In the genomic region with DNA sequence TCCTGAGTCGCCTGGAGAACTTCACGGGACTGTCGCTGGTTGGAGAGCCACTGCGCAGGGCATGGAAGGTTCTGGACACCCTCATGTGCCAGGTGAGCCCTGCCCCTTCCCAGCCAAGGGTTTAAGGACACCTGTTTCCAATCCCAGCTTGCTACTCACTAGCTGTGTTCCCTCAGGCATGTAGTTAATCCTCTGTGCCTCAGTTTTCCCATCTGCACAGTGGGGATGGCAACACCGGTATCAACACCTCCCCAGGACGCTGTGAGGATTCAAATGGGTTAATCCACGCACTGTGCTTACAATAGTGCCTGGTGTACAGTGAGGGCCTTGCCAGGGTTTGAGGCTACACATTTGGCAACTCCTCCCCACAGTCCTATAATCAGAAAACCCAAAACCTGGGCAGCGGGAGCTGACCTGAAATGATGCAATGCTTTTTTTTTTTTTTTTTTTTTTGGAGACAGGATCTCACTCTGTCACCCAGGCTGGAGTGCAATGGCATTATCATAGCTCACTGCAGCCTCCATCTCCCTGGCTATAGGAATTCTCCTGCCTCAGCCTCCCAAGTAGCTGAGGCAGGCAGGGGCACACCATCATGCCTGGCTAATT, we compare ENCODE assay signal across 20 cellular contexts. TPM values are rescaled to one million over a fixed set of nuclear protein-coding genes. Genes with fewer than 3 reads are reported as not detected.
DNase-seq lines count a peak whose midpoint lies in the region; ATAC-seq, FAIRE-seq and TF ChIP-seq lines count a peak whose summit lies in the region.
"Had no signal": no experiment of that assay in that cellular context is flagged by ENCODE, and none has a peak within 500 bp of the region (broad histone marks: within the 10 kb centered on the region; RNA-seq: fewer than 3 reads in every experiment).

No MANE protein-coding gene starts in this region.

- TF ChIP-seq RAD21 in H1 (IDR thresholded peaks at IDR 0.05 in 1 of 2, conservative IDR thresholded peaks at IDR 0.05 in 1 of 2; ENCODE audit: low read depth in 2 of 2, low read length in 2 of 2) = no peak

- H3K36me3 Mint-ChIP-seq in activated naive CD4-positive, alpha-beta T cell treated with anti-CD3 and anti-CD28 coated beads, Interleukin-2, amount 10 ng/mL, durations not matched to agents 7 days and 5 days = peaks cover 3% of the 10 kb centered on the region

- H3K56ac ChIP-seq in H1 (replicated peaks; ENCODE audit: insufficient read length, low read depth, low read length) = no peak overlapping the region

- H3K23ac ChIP-seq in H1 (ENCODE audit: insufficient read length) = no peak overlapping the region

- H3K79me1 ChIP-seq in H1 (ENCODE audit: low read depth, low read length) = no peaks in the 10 kb centered on the region

- no peak; a peak in 1 of 3 replicates for TF ChIP-seq POLR2A in H1 (IDR thresholded peaks at IDR 0.05; ENCODE audit: control extremely low read depth in 1 of 2, low read depth in 2 of 2, low read length in 2 of 2)

- FAIRE-seq in H1 (lab: Jason Lieb, UNC) = no peak

- DNase-seq in DMS 273 (lab: John Stamatoyannopoulos, UW; ENCODE audit: unreplicated experiment) (peak; percentile 52), DMS 273 treated with DMSO at 0.1 percent for 48 hours (lab: John Stamatoyannopoulos, UW) (no peak), HEK293T (ENCODE audit: extremely low spot score) (no peak), H1 (ENCODE audit: low read depth in 1 of 2, low spot score in 2 of 2) (no peak), left cardiac atrium (no peak)
- DNase-seq in activated naive CD4-positive, alpha-beta T cell treated with anti-CD3 and anti-CD28 coated beads, Interleukin-2, amount 10 ng/mL, durations not matched to agents 7 days and 5 days = no peak
- DNase-seq: 8988T; CD4-positive, alpha-beta memory T cell; DMS79; H9; NCI-H1105 treated with DMSO at 0.1 percent for 48 hours; NCI-H1694; NCI-H226; NCI-H524; Peyer's patch had no signal

- H2BK5ac ChIP-seq in H1 (ENCODE audit: low read depth, low read length) = no peak overlapping the region

- H3K23me2 ChIP-seq in H1 (ENCODE audit: low read depth, low read length) = no peaks in the 10 kb centered on the region; the same call in 1 of the 2 replicates

- no peaks in the 10 kb centered on the region for H3K27me3 Mint-ChIP-seq in activated naive CD4-positive, alpha-beta T cell treated with anti-CD3 and anti-CD28 coated beads, Interleukin-2, amount 10 ng/mL, durations not matched to agents 7 days and 5 days

- POLR2A ChIA-PET in HEK293T (lab: Yijun Ruan, JAX) = interaction anchor here (4.8 kb wide), 1 partner anchor 12 kb away, joined by 46 read pairs; no protein-coding TSS in a partner anchor
- POLR2A ChIA-PET in H1 (lab: Charles Lee; ENCODE audit: partially characterized antibody) = interaction anchor here (0.6 to 15.0 kb wide), 15 partner anchors 10 to 304 kb away, joined by 3 to 275 read pairs (median 5); a partner anchor contains a TSS

- H4K91ac ChIP-seq in H1 (replicated peaks; ENCODE audit: insufficient read length, low read length) = no peak overlapping the region

- no peak overlapping the region for H2BK20ac ChIP-seq in H1 (ENCODE audit: low read length)

- TF ChIP-seq EP300 in H1 (IDR thresholded peaks at IDR 0.05; ENCODE audit: borderline replicate concordance in 1 of 2, low read depth in 2 of 2, low read length in 2 of 2) = no peak

- CTCF ChIA-PET in HEK293T (lab: Yijun Ruan, JAX) (interaction anchor here (0.7 kb wide), 2 partner anchors 84 to 89 kb away, joined by 3 read pairs; no protein-coding TSS in a partner anchor), H1 (lab: Charles Lee; ENCODE audit: partially characterized antibody) (interaction anchor here (0.8 to 3.2 kb wide), 5 partner anchors 9 to 130 kb away, joined by 3 to 12 read pairs (median 3); no protein-coding TSS in a partner anchor)
- CTCF ChIA-PET in activated naive CD4-positive, alpha-beta T cell treated with anti-CD3 and anti-CD28 coated beads, Interleukin-2, amount 10 ng/mL, durations not matched to agents 7 days and 5 days (lab: Charles Lee) = interaction anchor here (0.7 to 1.2 kb wide), 2 partner anchors 9 to 130 kb away, joined by 3 to 4 read pairs; no protein-coding TSS in a partner anchor

- no peak overlapping the region for H4K5ac ChIP-seq in H1 (ENCODE audit: insufficient read length, low read depth, low read length)

- H3K4me3 ChIP-seq in H1 (ENCODE audit: extremely low read depth in 1 of 4, insufficient read depth in 2 of 4, low read depth in 3 of 4, low read length in 4 of 4) = no peak overlapping the region
- H3K4me3 ChIP-seq: Peyer's patch, SJSA1 had no signal

- no peak overlapping the region for H3K4ac ChIP-seq in H1 (replicated peaks; ENCODE audit: insufficient read length, low read depth, low read length)

- no peaks in the 10 kb centered on the region; a peak in 1 of 7 replicates for H3K27me3 ChIP-seq in H1 (replicated peaks in 1 of 4; ENCODE audit: control insufficient read depth in 3 of 4, extremely low read depth in 1 of 4, insufficient read depth in 3 of 4, low read length in 3 of 4)
- H3K27me3 ChIP-seq: Peyer's patch, SJSA1 had no signal

- no peaks in the 10 kb centered on the region for H3K9me3 Mint-ChIP-seq in activated naive CD4-positive, alpha-beta T cell treated with anti-CD3 and anti-CD28 coated beads, Interleukin-2, amount 10 ng/mL, durations not matched to agents 7 days and 5 days
- H3K9me3 Mint-ChIP-seq: CD4-positive, alpha-beta memory T cell; H9; T-helper 1 cell treated with Interleukin-12 subunit alpha and Interleukin-12 subunit beta and Interleukin-4 antibody, amounts not matched to agents 30 μg/mL and 1 μg/mL, for 36 hours had no signal

- no peak overlapping the region for H2BK120ac ChIP-seq in H1 (replicated peaks; ENCODE audit: low read depth, low read length)

- H2BK15ac ChIP-seq in H1 (ENCODE audit: low read length) = no peak overlapping the region

- no peak overlapping the region for H3K4me3 Mint-ChIP-seq in activated naive CD4-positive, alpha-beta T cell treated with anti-CD3 and anti-CD28 coated beads, Interleukin-2, amount 10 ng/mL, durations not matched to agents 7 days and 5 days
- H3K4me3 Mint-ChIP-seq: CD4-positive, alpha-beta memory T cell; H9; T-helper 1 cell treated with Interleukin-12 subunit alpha and Interleukin-12 subunit beta and Interleukin-4 antibody, amounts not matched to agents 30 μg/mL and 1 μg/mL, for 36 hours had no signal

- 97% methylated on average over 8 of the region's 8 CpGs; no CpG with 5 or more reads in 1 of the 2 experiments for WGBS in H1 (ENCODE audit: extremely low coverage in 1 of 2, insufficient coverage in 1 of 2, insufficient read length in 1 of 2, insufficient replicate concordance in 2 of 2, low coverage in 1 of 2, low lambda C conversion rate in 2 of 2, missing lambda C conversion rate in 1 of 2), 2 experiments

- no peak overlapping the region for H3K27ac Mint-ChIP-seq in activated naive CD4-positive, alpha-beta T cell treated with anti-CD3 and anti-CD28 coated beads, Interleukin-2, amount 10 ng/mL, durations not matched to agents 7 days and 5 days
- H3K27ac Mint-ChIP-seq: CD4-positive, alpha-beta memory T cell; H9; T-helper 1 cell treated with Interleukin-12 subunit alpha and Interleukin-12 subunit beta and Interleukin-4 antibody, amounts not matched to agents 30 μg/mL and 1 μg/mL, for 36 hours had no signal

- no peak overlapping the region for H3K9ac ChIP-seq in H1 (replicated peaks in 1 of 4; ENCODE audit: extremely low read depth in 1 of 4, low read depth in 3 of 4, low read length in 3 of 4)

- peaks cover 7% of the 10 kb centered on the region for H3K4me1 Mint-ChIP-seq in activated naive CD4-positive, alpha-beta T cell treated with anti-CD3 and anti-CD28 coated beads, Interleukin-2, amount 10 ng/mL, durations not matched to agents 7 days and 5 days

- intact Hi-C loops in left cardiac atrium (cut with DNase I) = no loop called here

- peaks cover 19 to 22% of the 10 kb centered on the region in 2 experiments for H4K20me1 ChIP-seq in H1 (replicated peaks in 1 of 2; ENCODE audit: control insufficient read depth in 1 of 2, insufficient read depth in 2 of 2, low read length in 2 of 2)

- no peak overlapping the region for H2AFZ ChIP-seq in H1 (ENCODE audit: low read length)

- H3K9me3 ChIP-seq in H1 (ENCODE audit: insufficient read depth in 2 of 2, low read depth in 1 of 2, low read length in 1 of 2) = no peaks in the 10 kb centered on the region
- H3K9me3 ChIP-seq: Peyer's patch had no signal

- no peak overlapping the region; the same call in 1 of the 2 replicates for H4K8ac ChIP-seq in H1 (ENCODE audit: extremely low read depth, insufficient read depth, low read length)

- ATAC-seq in HG02870 (IDR thresholded peaks at IDR 0.05; ENCODE audit: unreplicated experiment) = no peak
- ATAC-seq in left cardiac atrium = no peak

- TF ChIP-seq CTCF in 22Rv1 (IDR thresholded peaks at IDR 0.05) = no peak
- TF ChIP-seq CTCF in H1 (IDR thresholded peaks at IDR 0.05; ENCODE audit: control extremely low read depth in 1 of 3, insufficient read depth in 1 of 3, low read depth in 1 of 3, low read length in 3 of 3) = no peak

- no peak overlapping the region for H3K18ac ChIP-seq in H1 (ENCODE audit: extremely low read depth, low read length)

- peak overlapping the region; percentile 98 for H3K27ac ChIP-seq in 22Rv1
- no peak overlapping the region for H3K27ac ChIP-seq in H1 (ENCODE audit: low read depth, low read length)
- H3K27ac ChIP-seq: Peyer's patch, SJSA1 had no signal

- H3K14ac ChIP-seq in H1 (ENCODE audit: insufficient read length) = no peak overlapping the region

- H3K36me3 ChIP-seq in H1 (ENCODE audit: control insufficient read depth in 2 of 4, insufficient read depth in 4 of 4, low read length in 3 of 4) = peaks cover 0 to 13% (median 5%) of the 10 kb centered on the region in 4 experiments; a peak in 4 of 8 replicates

- no peaks in the 10 kb centered on the region for H3K79me2 ChIP-seq in H1 (ENCODE audit: control insufficient read depth in 1 of 2, insufficient read depth in 2 of 2, low read length in 2 of 2)

- peaks cover 0 to 14% (median 6%) of the 10 kb centered on the region in 4 experiments; a peak in 5 of 7 replicates for H3K4me1 ChIP-seq in H1 (replicated peaks in 1 of 4; ENCODE audit: control insufficient read depth in 3 of 4, insufficient read depth in 4 of 4, low read length in 3 of 4)
- H3K4me1 ChIP-seq: SJSA1 had no signal

- H2AK5ac ChIP-seq in H1 (ENCODE audit: low read depth, low read length) = no peak overlapping the region

- H3K4me2 ChIP-seq in H1 (ENCODE audit: insufficient read depth in 1 of 2, low read depth in 2 of 2, low read length in 2 of 2) = no peak overlapping the region

- H2BK12ac ChIP-seq in H1 (ENCODE audit: low read depth, low read length) = no peak overlapping the region; the same call in 1 of the 2 replicates

RNA-seq across cellular contexts. Expression of a gene that starts 2.1 kb away (rescaled TPM):
- total RNA-seq in H1 (2021; fragmentation: NEBNext Ultra II Directional; extraction: Animal tissue kit (Norgen Biotek cat#: 25700)) = not detected in 2 replicates
- polyA plus RNA-seq in H1 (2011; rRNA removed) = not detected in 2 replicates
- polyA plus RNA-seq in H1 (2011; cell fraction: cytosol; rRNA removed) = not detected
- not detected for polyA plus RNA-seq in H1 (2011; cell fraction: nucleus; rRNA removed)
- not detected in 4 replicates for polyA plus RNA-seq in H1 (2012, experiment 1 of 2)
- not detected for polyA plus RNA-seq in H1 (2012, experiment 2 of 2)
- polyA plus RNA-seq in H1 (2013, experiment 1 of 2) = not detected
- polyA plus RNA-seq in H1 (2013, experiment 2 of 2) = not detected
- polyA minus RNA-seq in H1 (2011; rRNA and poly(A)+ RNA removed) = not detected in 2 replicates
- not detected for polyA minus RNA-seq in H1 (2011; cell fraction: cytosol; rRNA and poly(A)+ RNA removed)
- not detected for polyA minus RNA-seq in H1 (2011; cell fraction: nucleus; rRNA and poly(A)+ RNA removed)
- not detected for total RNA-seq in left cardiac atrium
- total RNA-seq: CD4-positive, alpha-beta memory T cell; H9; Peyer's patch; SJSA1 had no signal
- polyA plus RNA-seq: BJ; CD4-positive, alpha-beta memory T cell had no signal

RNA-seq across cellular contexts. Expression of a gene that starts 22.1 kb away (rescaled TPM):
- total RNA-seq in H1 (2021; fragmentation: NEBNext Ultra II Directional; extraction: Animal tissue kit (Norgen Biotek cat#: 25700)) = not detected in 2 replicates
- polyA plus RNA-seq in H1 (2011; rRNA removed) = not detected in 2 replicates
- polyA plus RNA-seq in H1 (2011; cell fraction: cytosol; rRNA removed) = not detected
- polyA plus RNA-seq in H1 (2011; cell fraction: nucleus; rRNA removed) = not detected
- not detected in 4 replicates for polyA plus RNA-seq in H1 (2012, experiment 1 of 2)
- not detected for polyA plus RNA-seq in H1 (2012, experiment 2 of 2)
- not detected for polyA plus RNA-seq in H1 (2013, experiment 1 of 2)
- polyA plus RNA-seq in H1 (2013, experiment 2 of 2) = not detected
- not detected in 2 replicates for polyA minus RNA-seq in H1 (2011; rRNA and poly(A)+ RNA removed)
- not detected for polyA minus RNA-seq in H1 (2011; cell fraction: cytosol; rRNA and poly(A)+ RNA removed)
- polyA minus RNA-seq in H1 (2011; cell fraction: nucleus; rRNA and poly(A)+ RNA removed) = not detected
- not detected for total RNA-seq in left cardiac atrium
- total RNA-seq: CD4-positive, alpha-beta memory T cell; H9; Peyer's patch; SJSA1 had no signal
- polyA plus RNA-seq: BJ; CD4-positive, alpha-beta memory T cell had no signal

RNA-seq across cellular contexts. Expression of a gene that starts 31.2 kb away (rescaled TPM):
- total RNA-seq in H1 (2021; fragmentation: NEBNext Ultra II Directional; extraction: Animal tissue kit (Norgen Biotek cat#: 25700)) = 3.4 and 4.8 TPM in 2 replicates
- polyA plus RNA-seq in H1 (2011; rRNA removed) = 4.0 and 5.8 TPM in 2 replicates
- polyA plus RNA-seq in H1 (2011; cell fraction: cytosol; rRNA removed) = 4.8 TPM
- polyA plus RNA-seq in H1 (2011; cell fraction: nucleus; rRNA removed) = 7.1 TPM
- polyA plus RNA-seq in H1 (2012, experiment 1 of 2) = 5.2 to 6.7 TPM (median 5.7 TPM) in 4 replicates
- polyA plus RNA-seq in H1 (2012, experiment 2 of 2) = 4.1 TPM
- polyA plus RNA-seq in H1 (2013, experiment 1 of 2) = 6.2 TPM
- 5.8 TPM for polyA plus RNA-seq in H1 (2013, experiment 2 of 2)
- 0.63 and 1.4 TPM in 2 replicates for polyA minus RNA-seq in H1 (2011; rRNA and poly(A)+ RNA removed)
- 1.3 TPM for polyA minus RNA-seq in H1 (2011; cell fraction: cytosol; rRNA and poly(A)+ RNA removed)
- polyA minus RNA-seq in H1 (2011; cell fraction: nucleus; rRNA and poly(A)+ RNA removed) = 2.9 TPM
- under 1 TPM in 1 of 2 donors, not detected in 1; 0.27 TPM for total RNA-seq in left cardiac atrium
- total RNA-seq: CD4-positive, alpha-beta memory T cell; SJSA1 had no signal
- polyA plus RNA-seq: CD4-positive, alpha-beta memory T cell had no signal

RNA-seq across cellular contexts. Expression of a gene that starts 41.0 kb away (rescaled TPM):
- total RNA-seq in H1 (2021; fragmentation: NEBNext Ultra II Directional; extraction: Animal tissue kit (Norgen Biotek cat#: 25700)) = not detected in 2 replicates
- polyA plus RNA-seq in H1 (2011; rRNA removed) = not detected in 2 replicates
- polyA plus RNA-seq in H1 (2011; cell fraction: cytosol; rRNA removed) = 0.06 TPM
- 0.20 TPM for polyA plus RNA-seq in H1 (2011; cell fraction: nucleus; rRNA removed)
- polyA plus RNA-seq in H1 (2012, experiment 1 of 2) = not detected in 4 replicates
- not detected for polyA plus RNA-seq in H1 (2012, experiment 2 of 2)
- polyA plus RNA-seq in H1 (2013, experiment 1 of 2) = 0.04 TPM
- polyA plus RNA-seq in H1 (2013, experiment 2 of 2) = not detected
- polyA minus RNA-seq in H1 (2011; rRNA and poly(A)+ RNA removed) = not detected in 2 replicates
- polyA minus RNA-seq in H1 (2011; cell fraction: cytosol; rRNA and poly(A)+ RNA removed) = not detected
- not detected for polyA minus RNA-seq in H1 (2011; cell fraction: nucleus; rRNA and poly(A)+ RNA removed)
- total RNA-seq in left cardiac atrium = not detected
- total RNA-seq: CD4-positive, alpha-beta memory T cell; H9; Peyer's patch; SJSA1 had no signal
- polyA plus RNA-seq: BJ; CD4-positive, alpha-beta memory T cell had no signal
